21 cellular contexts compared by ENCODE assay signal in the genomic region with DNA sequence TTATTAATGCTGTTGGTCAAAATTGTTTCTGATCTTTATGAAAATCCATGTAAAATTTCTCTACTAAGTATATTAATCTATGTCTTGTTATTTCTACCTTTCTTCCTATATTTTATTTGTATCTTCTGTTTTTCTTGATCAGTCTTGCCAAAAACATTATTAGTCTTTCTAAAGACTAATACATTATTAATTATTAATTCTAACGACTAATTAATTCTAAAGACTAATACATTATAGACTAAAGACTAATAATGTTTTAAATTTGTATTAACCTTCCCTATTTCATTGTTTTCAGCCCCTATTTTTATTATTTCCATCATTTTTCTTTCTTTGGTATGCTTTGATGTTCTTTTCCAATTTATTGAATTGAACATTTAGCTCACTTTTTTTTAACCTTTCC. TPM values are rescaled to one million over a fixed set of nuclear protein-coding genes. Genes with fewer than 3 reads are reported as not detected.
A peak's percentile ranks its signal among the peaks of the same experiment; 100 is the strongest.
DNase-seq lines count a peak whose midpoint lies in the region; FAIRE-seq and TF ChIP-seq lines count a peak whose summit lies in the region.
"Had no signal": no experiment of that assay in that cellular context is flagged by ENCODE, and none has a peak within 500 bp of the region (broad histone marks: within the 10 kb centered on the region; RNA-seq: fewer than 3 reads in every experiment).

No MANE protein-coding gene starts in this region.

- POLR2A ChIA-PET in PC-9 (lab: Charles Lee; ENCODE audit: unreplicated experiment), result no interaction called here

- no peak overlapping the region for H3K27ac ChIP-seq in PC-9
- H3K27ac ChIP-seq: GM23248 had no signal

- H3K4me2 ChIP-seq in PC-9, result no peak overlapping the region

- H3K9me3 ChIP-seq in PC-9 (ENCODE audit: insufficient read depth, low read depth), result 0 out of 2 replicates have a peak, but pooled peaks cover 6% of the 10 kb centered on the region

- CTCF ChIA-PET in PC-9 (lab: Charles Lee), result no interaction called here

- peak overlapping the region; percentile 20; the same call in 1 of the 2 replicates for H2AFZ ChIP-seq in PC-9
- H2AFZ ChIP-seq: GM23248 had no signal

- no peaks in the 10 kb centered on the region for H3K79me2 ChIP-seq in PC-9 (ENCODE audit: low read depth)

- peaks cover 3% of the 10 kb centered on the region; the same call in 1 of the 2 replicates for H3F3A ChIP-seq in PC-9 (ENCODE audit: insufficient read depth, low read depth)

- BruUV-seq in PC-9 (replicated peaks; lab: Mats Ljungman, UMichigan), result no TSS peak

- peak; percentile 71 for FAIRE-seq in A204.1 (lab: Jason Lieb, UNC)
- FAIRE-seq in frontal cortex (lab: Jason Lieb, UNC), result peak; percentile 43
- FAIRE-seq: GM12892, GM19239, H1 had no signal

- H3K36me3 ChIP-seq in PC-9 (ENCODE audit: low read depth), result no peaks in the 10 kb centered on the region

- no peaks in the 10 kb centered on the region for H3K27me3 ChIP-seq in PC-9 (ENCODE audit: insufficient read depth, low read depth)

- H3K4me3 ChIP-seq in PC-9, result no peak overlapping the region
- H3K4me3 ChIP-seq: GM23248 had no signal

- TF ChIP-seq CTCF in PC-9 (conservative IDR thresholded peaks at IDR 0.05), result no peak

- H3K4me1 ChIP-seq in PC-9 (replicated peaks; ENCODE audit: insufficient read depth), result no peaks in the 10 kb centered on the region

- H3K9me2 ChIP-seq in PC-9 (ENCODE audit: insufficient read depth), result no peaks in the 10 kb centered on the region; the same call in 1 of the 2 replicates

- no peaks in the 10 kb centered on the region for H4K20me1 ChIP-seq in PC-9 (ENCODE audit: insufficient read depth)

- intact Hi-C loops in PC-9 (cut with micrococcal nuclease; ENCODE audit: unreplicated experiment), result no loop called here
- intact Hi-C loops in posterior cingulate gyrus (cut with DNase I), result no loop called here

- DNase-seq in PC-9 (no peak), frontal cortex (ENCODE audit: low spot score in 2 of 2) (no peak), NCI-H1092 treated with DMSO at 0.1 percent for 48 hours (lab: John Stamatoyannopoulos, UW) (no peak), NCI-H2227 (lab: John Stamatoyannopoulos, UW; ENCODE audit: unreplicated experiment) (no peak), posterior cingulate gyrus (no peak)
- DNase-seq: 8988T; C1 segment of cervical spinal cord; Calu3; CD4-positive, alpha-beta memory T cell; COR-L47; DMS53; DMS79 treated with DMSO at 0.1 percent for 48 hours; GM23248; H7; HCEC 1CT had no signal

RNA-seq across cellular contexts. Expression of a gene that starts 27.7 kb away (rescaled TPM):
- 0.48 and 0.63 TPM in 2 replicates for total RNA-seq in PC-9 (2021)
- total RNA-seq in frontal cortex, result not detected
- total RNA-seq: A673, G401, GM23248, H1 had no signal

RNA-seq across cellular contexts. Expression of a gene that starts 59.1 kb away (rescaled TPM):
- total RNA-seq in PC-9 (2021) (5.1 and 6.0 TPM in 2 replicates), frontal cortex (1.6 TPM)
